Comparison of ENCODE assay signal across 1 cellular context in genomic region chr5:55674340-55674739, GRCh38.
TF ChIP-seq lines count a peak whose summit lies in the region.

No MANE protein-coding gene starts in this region.

TF ChIP-seq in IMR-90, 13 proteins besides CTCF, POLR2A, EP300 and RAD21:
- TF ChIP-seq, protein P1, sequence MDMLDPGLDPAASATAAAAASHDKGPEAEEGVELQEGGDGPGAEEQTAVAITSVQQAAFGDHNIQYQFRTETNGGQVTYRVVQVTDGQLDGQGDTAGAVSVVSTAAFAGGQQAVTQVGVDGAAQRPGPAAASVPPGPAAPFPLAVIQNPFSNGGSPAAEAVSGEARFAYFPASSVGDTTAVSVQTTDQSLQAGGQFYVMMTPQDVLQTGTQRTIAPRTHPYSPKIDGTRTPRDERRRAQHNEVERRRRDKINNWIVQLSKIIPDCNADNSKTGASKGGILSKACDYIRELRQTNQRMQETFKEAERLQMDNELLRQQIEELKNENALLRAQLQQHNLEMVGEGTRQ (IDR thresholded peaks at IDR 0.05; ENCODE audit: low read depth, low read length), result no peak
